In the genomic region with DNA sequence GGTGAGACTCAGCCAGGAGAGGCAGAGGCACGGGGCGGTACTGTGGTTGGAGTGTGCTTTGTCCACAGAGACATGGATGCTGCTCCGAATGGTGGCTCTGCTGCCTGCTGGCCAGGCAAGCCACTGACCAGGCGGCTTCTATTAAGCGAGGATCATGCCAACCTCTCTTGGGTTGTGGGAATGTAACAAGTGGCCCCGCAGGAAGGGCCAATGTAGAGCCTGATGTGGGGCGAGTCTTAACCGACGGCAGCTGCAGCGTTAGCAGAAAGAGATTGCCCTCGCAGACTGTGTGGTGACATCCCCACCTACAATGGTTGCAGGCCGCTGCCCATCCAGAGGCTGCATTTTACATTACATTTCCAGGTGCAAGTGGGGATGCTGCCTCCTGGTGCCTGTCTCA, we compare ENCODE assay signal across 18 cellular contexts. TPM values are rescaled to one million over a fixed set of nuclear protein-coding genes. Genes with fewer than 3 reads are reported as not detected.
DNase-seq lines count a peak whose midpoint lies in the region; ATAC-seq, FAIRE-seq and TF ChIP-seq lines count a peak whose summit lies in the region.
"Had no signal": no experiment of that assay in that cellular context is flagged by ENCODE, and none has a peak within 500 bp of the region (broad histone marks: within the 10 kb centered on the region; RNA-seq: fewer than 3 reads in every experiment).

No MANE protein-coding gene starts in this region.

- H3K27ac ChIP-seq in BLaER1 treated with 17β-estradiol and CSF1 and Interleukin-3, amounts not matched to agents 10 nM and 100 nM, result no peak overlapping the region
- peak overlapping the region; percentile 89 for H3K27ac ChIP-seq in RWPE1
- H3K27ac ChIP-seq in pancreas, result peak overlapping the region in 1 of 4 donors; percentile 67
- no peak overlapping the region for H3K27ac ChIP-seq in CD4-positive, alpha-beta T cell (ENCODE audit: low read depth, low read length)
- H3K27ac ChIP-seq in naive thymus-derived CD4-positive, alpha-beta T cell (ENCODE audit: low read depth, low read length), result no peak overlapping the region
- H3K27ac ChIP-seq: HL-60, KMS-11 had no signal

- CTCF ChIA-PET in RWPE1 (lab: Yijun Ruan, JAX), result no interaction called here
- CTCF ChIA-PET in CD4-positive, alpha-beta T cell (lab: Charles Lee), result no interaction called here
- CTCF ChIA-PET in naive thymus-derived CD4-positive, alpha-beta T cell (lab: Charles Lee), result no interaction called here

- peak overlapping the region in 8 of 11 experiments; percentile 8 to 92 (median 53); a peak in 10 of 22 replicates for H3K4me2 ChIP-seq in BLaER1 treated with 17β-estradiol and CSF1 and Interleukin-3, amounts not matched to agents 10 nM and 100 nM
- H3K4me2 ChIP-seq: KMS-11 had no signal

- FAIRE-seq in pancreas (lab: Jason Lieb, UNC), result no peak
- FAIRE-seq: A204.1, G401.6 had no signal

- H3K9me3 ChIP-seq in BLaER1 treated with 17β-estradiol and CSF1 and Interleukin-3, amounts not matched to agents 10 nM and 100 nM (replicated peaks in 1 of 11), result no peaks in the 10 kb centered on the region
- no peaks in the 10 kb centered on the region for H3K9me3 ChIP-seq in pancreas
- H3K9me3 ChIP-seq in CD4-positive, alpha-beta T cell (ENCODE audit: control insufficient read depth, low read length), result no peaks in the 10 kb centered on the region
- H3K9me3 ChIP-seq in naive thymus-derived CD4-positive, alpha-beta T cell (ENCODE audit: control insufficient read depth in 2 of 3, low read length in 3 of 3), result no peaks in the 10 kb centered on the region

- no peak overlapping the region for H3K4me3 Mint-ChIP-seq in endothelial cell (ENCODE audit: unreplicated experiment)
- no peak overlapping the region for H3K4me3 Mint-ChIP-seq in CD4-positive, alpha-beta T cell
- H3K4me3 Mint-ChIP-seq in naive thymus-derived CD4-positive, alpha-beta T cell, result no peak overlapping the region
- H3K4me3 Mint-ChIP-seq in nephron progenitor cell, result no peak overlapping the region

- POLR2A ChIA-PET in RWPE1 (lab: Yijun Ruan, JAX; ENCODE audit: low non-redundant PET), result no interaction called here
- POLR2A ChIA-PET in CD4-positive, alpha-beta T cell (lab: Charles Lee), result no interaction called here
- POLR2A ChIA-PET in naive thymus-derived CD4-positive, alpha-beta T cell (lab: Charles Lee), result no interaction called here

- peaks cover 0 to 4% (median 0%) of the 10 kb centered on the region in 11 experiments; a peak in 2 of 22 replicates for H3K27me3 ChIP-seq in BLaER1 treated with 17β-estradiol and CSF1 and Interleukin-3, amounts not matched to agents 10 nM and 100 nM
- no peaks in the 10 kb centered on the region for H3K27me3 ChIP-seq in pancreas
- H3K27me3 ChIP-seq in CD4-positive, alpha-beta T cell (ENCODE audit: control insufficient read depth, insufficient read depth, low read length), result no peaks in the 10 kb centered on the region
- H3K27me3 ChIP-seq in naive thymus-derived CD4-positive, alpha-beta T cell (ENCODE audit: control insufficient read depth in 2 of 2, insufficient read depth in 2 of 2, low read length in 2 of 2), result no peaks in the 10 kb centered on the region

- TF ChIP-seq CTCF in RWPE1 (conservative IDR thresholded peaks at IDR 0.05; ENCODE audit: low read depth) (no peak), endothelial cell (IDR thresholded peaks at IDR 0.05; ENCODE audit: unreplicated experiment) (no peak), pancreas (IDR thresholded peaks at IDR 0.05) (no peak), nephron progenitor cell (IDR thresholded peaks at IDR 0.05) (no peak)
- TF ChIP-seq CTCF in CD4-positive, alpha-beta T cell (IDR thresholded peaks at IDR 0.05), result no peak

- DNase-seq in RWPE1 (ENCODE audit: low spot score), result no peak
- DNase-seq in endothelial cell (ENCODE audit: low spot score), result no peak
- peak in 1 of 6 donors; percentile 27 for DNase-seq in pancreas
- no peak for DNase-seq in CD4-positive, alpha-beta T cell
- no peak for DNase-seq in naive thymus-derived CD4-positive, alpha-beta T cell
- no peak for DNase-seq in nephron progenitor cell
- DNase-seq: DMS79 treated with DMSO at 0.1 percent for 48 hours, NCI-H1092 treated with DMSO at 0.1 percent for 48 hours, NCI-H1694 treated with DMSO at 0.1 percent for 48 hours, NCI-H446, NCI-H748 treated with DMSO at 0.1 percent for 48 hours, SHP77 treated with DMSO at 0.1 percent for 48 hours had no signal

- WGBS in pancreas, 2 donors, result 49 to 55% methylated on average over 12 of the region's 12 CpGs

- H3K27ac Mint-ChIP-seq in endothelial cell (ENCODE audit: unreplicated experiment), result peak overlapping the region; percentile 62
- H3K27ac Mint-ChIP-seq in CD4-positive, alpha-beta T cell, result no peak overlapping the region
- H3K27ac Mint-ChIP-seq in naive thymus-derived CD4-positive, alpha-beta T cell, result no peak overlapping the region
- no peak overlapping the region for H3K27ac Mint-ChIP-seq in nephron progenitor cell

- H3K36me3 Mint-ChIP-seq in endothelial cell (ENCODE audit: low read depth, unreplicated experiment) (peaks cover 58% of the 10 kb centered on the region), nephron progenitor cell (ENCODE audit: low read depth) (peaks cover 27% of the 10 kb centered on the region)
- H3K36me3 Mint-ChIP-seq in CD4-positive, alpha-beta T cell (ENCODE audit: low read depth), result no peaks in the 10 kb centered on the region
- H3K36me3 Mint-ChIP-seq in naive thymus-derived CD4-positive, alpha-beta T cell, result peaks cover 0 to 11% (median 0%) of the 10 kb centered on the region in 5 donors

- H3K4me3 ChIP-seq in BLaER1 treated with 17β-estradiol and CSF1 and Interleukin-3, amounts not matched to agents 10 nM and 100 nM, result no peak overlapping the region
- H3K4me3 ChIP-seq in pancreas, result no peak overlapping the region
- no peak overlapping the region for H3K4me3 ChIP-seq in naive thymus-derived CD4-positive, alpha-beta T cell (ENCODE audit: low read length)

- peaks cover 0 to 25% (median 0%) of the 10 kb centered on the region in 11 experiments; a peak in 2 of 22 replicates for H3K36me3 ChIP-seq in BLaER1 treated with 17β-estradiol and CSF1 and Interleukin-3, amounts not matched to agents 10 nM and 100 nM
- H3K36me3 ChIP-seq in pancreas, result peaks cover 0 to 44% (median 8%) of the 10 kb centered on the region in 3 donors
- no peaks in the 10 kb centered on the region for H3K36me3 ChIP-seq in naive thymus-derived CD4-positive, alpha-beta T cell (ENCODE audit: control insufficient read depth in 2 of 3, insufficient read depth in 3 of 3, low read length in 3 of 3)

- peak in 3 of 4 donors; percentile 28 to 53 (median 34) for ATAC-seq in pancreas
- ATAC-seq in GM21526 (IDR thresholded peaks at IDR 0.05; ENCODE audit: low FRiP score, unreplicated experiment), result no peak
- no peak for ATAC-seq in CD4-positive, alpha-beta T cell (ENCODE audit: poor library complexity)
- no peak for ATAC-seq in naive thymus-derived CD4-positive, alpha-beta T cell

- H4K20me1 ChIP-seq in BLaER1 treated with 17β-estradiol and CSF1 and Interleukin-3, amounts not matched to agents 10 nM and 100 nM, result peaks cover 0 to 26% (median 3%) of the 10 kb centered on the region in 11 experiments; a peak in 7 of 22 replicates

- peaks cover 37 to 99% (median 87%) of the 10 kb centered on the region in 10 experiments for H3K4me1 ChIP-seq in BLaER1 treated with 17β-estradiol and CSF1 and Interleukin-3, amounts not matched to agents 10 nM and 100 nM
- peaks cover 0 to 12% (median 6%) of the 10 kb centered on the region in 3 donors for H3K4me1 ChIP-seq in pancreas
- H3K4me1 ChIP-seq in naive thymus-derived CD4-positive, alpha-beta T cell (ENCODE audit: control insufficient read depth in 2 of 2, insufficient read depth in 2 of 2, low read length in 2 of 2), result no peaks in the 10 kb centered on the region

- H3K4me1 Mint-ChIP-seq in endothelial cell (ENCODE audit: unreplicated experiment), result peaks cover 18% of the 10 kb centered on the region
- H3K4me1 Mint-ChIP-seq in CD4-positive, alpha-beta T cell (ENCODE audit: low read depth), result no peaks in the 10 kb centered on the region
- H3K4me1 Mint-ChIP-seq in naive thymus-derived CD4-positive, alpha-beta T cell, result peaks cover 0 to 16% (median 0%) of the 10 kb centered on the region in 7 donors
- peaks cover 44% of the 10 kb centered on the region for H3K4me1 Mint-ChIP-seq in nephron progenitor cell

- no peak overlapping the region for H3K9ac ChIP-seq in BLaER1 treated with 17β-estradiol and CSF1 and Interleukin-3, amounts not matched to agents 10 nM and 100 nM
- H3K9ac ChIP-seq: KMS-11 had no signal

- intact Hi-C loops in pancreas (cut with DNase I), result no loop called here
- intact Hi-C loops in CD4-positive, alpha-beta T cell (cut with DNase I, micrococcal nuclease), result no loop called here
- intact Hi-C loops in naive thymus-derived CD4-positive, alpha-beta T cell (cut with micrococcal nuclease), result no loop called here

- no peaks in the 10 kb centered on the region for H3K9me3 Mint-ChIP-seq in endothelial cell (ENCODE audit: unreplicated experiment)
- H3K9me3 Mint-ChIP-seq in CD4-positive, alpha-beta T cell, result no peaks in the 10 kb centered on the region
- no peaks in the 10 kb centered on the region for H3K9me3 Mint-ChIP-seq in naive thymus-derived CD4-positive, alpha-beta T cell
- no peaks in the 10 kb centered on the region for H3K9me3 Mint-ChIP-seq in nephron progenitor cell

- H3K27me3 Mint-ChIP-seq in endothelial cell (ENCODE audit: unreplicated experiment) (peaks cover 7% of the 10 kb centered on the region), nephron progenitor cell (ENCODE audit: low read depth, poor library complexity) (peaks cover 4% of the 10 kb centered on the region)
- no peaks in the 10 kb centered on the region for H3K27me3 Mint-ChIP-seq in CD4-positive, alpha-beta T cell
- no peaks in the 10 kb centered on the region for H3K27me3 Mint-ChIP-seq in naive thymus-derived CD4-positive, alpha-beta T cell

RNA-seq across cellular contexts. Expression of a gene that starts 46.6 kb away (rescaled TPM):
- total RNA-seq in endothelial cell (ENCODE audit: unreplicated experiment), result 28.5 TPM
- 10 to 100 TPM; 11.6 to 19.0 (median 15.0) TPM for total RNA-seq in pancreas
- polyA plus RNA-seq in pancreas, result 1 to 10 TPM; 3.1 to 5.1 TPM
- total RNA-seq in CD4-positive, alpha-beta T cell, result 10 to 100 TPM; 13.3 to 13.8 TPM
- 10 to 100 TPM; 20.2 to 37.8 (median 30.2) TPM for total RNA-seq in naive thymus-derived CD4-positive, alpha-beta T cell
- 10 to 100 TPM; 10.8 to 11.6 TPM for polyA plus RNA-seq in naive thymus-derived CD4-positive, alpha-beta T cell

Comparison
In these comparisons a context has a peak if more than half of its experiments do, and no peak if none do; other contexts are left out.
1. ATAC-seq: peak in pancreas (3 of 4); none in GM21526 (single experiment), CD4-positive, alpha-beta T cell (single experiment) and naive thymus-derived CD4-positive, alpha-beta T cell (single experiment).